Comparison of ENCODE assay signal across 20 cellular contexts in the genomic region with DNA sequence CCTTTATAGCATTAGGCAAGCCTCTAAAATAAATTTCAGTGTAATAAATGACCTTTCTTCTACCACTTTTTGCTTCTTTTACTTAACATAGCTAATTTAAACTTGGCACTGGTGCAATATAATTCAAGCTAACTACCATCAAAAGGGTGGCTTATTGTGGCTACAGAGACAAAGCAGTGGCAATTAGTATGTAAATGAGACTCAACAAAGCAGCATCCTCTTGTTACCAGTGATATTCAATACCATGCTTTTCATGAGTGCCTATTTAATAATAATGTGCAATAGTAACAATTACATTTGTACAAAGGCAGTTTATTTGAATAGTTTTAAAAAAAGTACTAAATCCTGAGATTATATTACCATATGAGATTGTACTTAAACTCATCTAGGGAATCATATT.
"Had no signal": no experiment of that assay in that cellular context is flagged by ENCODE, and none has a peak within 500 bp of the region (broad histone marks: within the 10 kb centered on the region; RNA-seq: fewer than 3 reads in every experiment).

No MANE protein-coding gene starts in this region.

- H3K36me3 ChIP-seq: uterus had no signal

- H3K27ac ChIP-seq: heart right ventricle, left ventricle myocardium inferior, lower lobe of right lung, spleen, tibial artery, upper lobe of left lung, uterus had no signal

- DNase-seq: effector CD4-positive, alpha-beta T cell; foreskin melanocyte; heart right ventricle; hypothalamus; immature natural killer cell; kidney; left cardiac atrium; left ventricle myocardium inferior; lower lobe of right lung; natural killer cell; posterior cingulate gyrus; spleen; stimulated activated CD4-positive, alpha-beta T cell treated with anti-CD3 and anti-CD28 coated beads, Interleukin-15, amount 100 ng/mL, for 24 hours; stimulated activated CD4-positive, alpha-beta T cell treated with anti-CD3 and anti-CD28 coated beads, Interleukin-1b, Interleukin-23, amount 100 ng/mL, for 48 hours; stimulated activated CD4-positive, alpha-beta T cell treated with anti-CD3 and anti-CD28 coated beads, Interleukin-4, amount 100 ng/mL, for 24 hours; tibial artery; upper lobe of left lung; uterus had no signal

- H3K4me1 ChIP-seq: left ventricle myocardium inferior, spleen, uterus had no signal

- H3K4me3 ChIP-seq: heart right ventricle, left ventricle myocardium inferior, lower lobe of right lung, spleen, tibial artery, upper lobe of left lung, uterus had no signal

- ATAC-seq: heart right ventricle; left cardiac atrium; lower lobe of right lung; natural killer cell; sciatic nerve; stimulated activated memory B cell treated with anti-CD40 and anti-IgM and Interleukin-4, amounts not matched to agents 10 μg/mL and 1 μg/mL and 100 μg/mL, for 72 hours had no signal

- H3K27me3 ChIP-seq: heart right ventricle, spleen, tibial artery, upper lobe of left lung, uterus had no signal

- H3K9me3 ChIP-seq: heart right ventricle, left ventricle myocardium inferior, lower lobe of right lung, spleen, tibial artery, upper lobe of left lung, uterus had no signal
